Comparison of ENCODE assay signal across 27 cellular contexts in the genomic region with DNA sequence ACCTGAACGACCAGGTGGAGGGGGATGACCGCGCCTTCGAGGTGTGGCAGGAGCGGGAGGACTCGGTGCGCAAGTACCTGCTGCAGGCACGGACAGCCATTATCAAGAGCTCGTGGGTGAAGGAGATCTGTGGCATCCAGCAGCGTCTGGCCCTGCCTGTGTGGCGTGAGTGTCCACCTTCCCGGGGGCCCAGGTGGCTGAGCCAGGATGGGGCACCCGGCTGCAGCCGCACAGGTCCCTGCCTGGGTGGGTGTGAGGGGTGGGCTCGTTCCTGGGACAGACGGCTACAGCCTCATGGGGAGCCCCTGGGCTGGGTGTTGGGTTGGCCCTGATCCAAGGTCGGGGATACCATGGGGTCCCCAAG.
DNase-seq lines count a peak whose midpoint lies in the region; ATAC-seq and TF ChIP-seq lines count a peak whose summit lies in the region.
"Had no signal": no experiment of that assay in that cellular context is flagged by ENCODE, and none has a peak within 500 bp of the region (broad histone marks: within the 10 kb centered on the region; RNA-seq: fewer than 3 reads in every experiment).

No MANE protein-coding gene starts in this region.

- no peak for ATAC-seq in natural killer cell treated with Interleukin-12 subunit alpha and Interleukin-12 subunit beta and Interleukin-15 and Interleukin-18, amount 100 ng/mL, for 72 hours
- ATAC-seq in natural killer cell (no peak), left cardiac atrium (no peak), HG02798 (IDR thresholded peaks at IDR 0.05; ENCODE audit: poor library complexity, unreplicated experiment) (no peak)
- ATAC-seq: gastroesophageal sphincter; stimulated activated memory B cell treated with anti-CD40 and anti-IgM and Interleukin-4, amounts not matched to agents 10 μg/mL and 1 μg/mL and 100 μg/mL, for 72 hours had no signal

- TF ChIP-seq POLR2A in uterus (IDR thresholded peaks at IDR 0.05), result no peak

- H3K27me3 Mint-ChIP-seq in natural killer cell treated with Interleukin-12 subunit alpha and Interleukin-12 subunit beta and Interleukin-15 and Interleukin-18, amount 100 ng/mL, for 72 hours, result no peaks in the 10 kb centered on the region
- no peaks in the 10 kb centered on the region for H3K27me3 Mint-ChIP-seq in natural killer cell (ENCODE audit: low read depth in 2 of 2)
- H3K27me3 Mint-ChIP-seq: activated CD4-positive, alpha-beta T cell treated with anti-CD3 and anti-CD28 coated beads for 36 hours; memory B cell; stimulated activated memory B cell treated with anti-CD40 and anti-IgM and Interleukin-4, amounts not matched to agents 10 μg/mL and 1 μg/mL and 100 μg/mL, for 72 hours had no signal

- no peaks in the 10 kb centered on the region for H3K36me3 ChIP-seq in osteoblast (ENCODE audit: insufficient read depth, low read length)
- no peaks in the 10 kb centered on the region for H3K36me3 ChIP-seq in uterus
- H3K36me3 ChIP-seq: prostate gland had no signal

- no peaks in the 10 kb centered on the region for H4K20me1 ChIP-seq in osteoblast (ENCODE audit: insufficient read depth, low read length)

- H3K4me3 ChIP-seq in osteoblast (ENCODE audit: insufficient read depth, low read length), result no peak overlapping the region
- no peak overlapping the region for H3K4me3 ChIP-seq in uterus
- H3K4me3 ChIP-seq: BLaER1 treated with 17β-estradiol and CSF1 and Interleukin-3, amounts not matched to agents 10 nM and 100 nM; gastroesophageal sphincter; hepatocyte; prostate gland; upper lobe of left lung had no signal

- no peaks in the 10 kb centered on the region for H3K4me1 Mint-ChIP-seq in natural killer cell treated with Interleukin-12 subunit alpha and Interleukin-12 subunit beta and Interleukin-15 and Interleukin-18, amount 100 ng/mL, for 72 hours (ENCODE audit: low read depth in 2 of 2)
- H3K4me1 Mint-ChIP-seq in natural killer cell, result no peaks in the 10 kb centered on the region
- H3K4me1 Mint-ChIP-seq: activated CD4-positive, alpha-beta T cell treated with anti-CD3 and anti-CD28 coated beads for 36 hours; brain; memory B cell; stimulated activated memory B cell treated with anti-CD40 and anti-IgM and Interleukin-4, amounts not matched to agents 10 μg/mL and 1 μg/mL and 100 μg/mL, for 72 hours had no signal

- no peaks in the 10 kb centered on the region for H3K36me3 Mint-ChIP-seq in natural killer cell treated with Interleukin-12 subunit alpha and Interleukin-12 subunit beta and Interleukin-15 and Interleukin-18, amount 100 ng/mL, for 72 hours
- H3K36me3 Mint-ChIP-seq in natural killer cell, result no peaks in the 10 kb centered on the region

- H3K27ac ChIP-seq in osteoblast (ENCODE audit: low read depth, low read length), result no peak overlapping the region
- H3K27ac ChIP-seq in uterus, result no peak overlapping the region
- H3K27ac ChIP-seq: BLaER1 treated with 17β-estradiol and CSF1 and Interleukin-3, amounts not matched to agents 10 nM and 100 nM; gastroesophageal sphincter; hepatocyte; KMS-11; prostate gland; upper lobe of left lung had no signal

- DNase-seq in natural killer cell treated with Interleukin-12 subunit alpha and Interleukin-12 subunit beta and Interleukin-15 and Interleukin-18, amount 100 ng/mL, for 72 hours (ENCODE audit: low spot score), result peak; percentile 39
- DNase-seq in natural killer cell, result no peak
- peak; percentile 18 for DNase-seq in left cardiac atrium
- peak; percentile 65 for DNase-seq in osteoblast (ENCODE audit: insufficient read length, low spot score, missing footprints)
- DNase-seq in uterus, result peak; percentile 11
- no peak for DNase-seq in activated CD4-positive, CD25-positive, alpha-beta regulatory T cell treated with anti-CD3 and anti-CD28 coated beads, Interleukin-2, amount 50 U/mL, for 72 hours
- DNase-seq in SW 1271 (lab: John Stamatoyannopoulos, UW), result no peak
- DNase-seq: activated gamma-delta T cell treated with Interleukin-2 at 50 U/mL for 16 hours, COR-L47, MM.1S, NCI-H1417, NCI-H2029 treated with DMSO at 0.1 percent for 48 hours, NCI-H2227 treated with DMSO at 0.1 percent for 48 hours, SHP77, substantia nigra had no signal

- H2AFZ ChIP-seq in osteoblast (ENCODE audit: low read length), result no peak overlapping the region
- H2AFZ ChIP-seq: hepatocyte had no signal

- no peak for TF ChIP-seq CTCF in natural killer cell (IDR thresholded peaks at IDR 0.05)
- no peak for TF ChIP-seq CTCF in osteoblast (IDR thresholded peaks at IDR 0.05; ENCODE audit: extremely low read depth, low read depth, low read length)
- TF ChIP-seq CTCF in uterus (IDR thresholded peaks at IDR 0.05), result no peak

- no peaks in the 10 kb centered on the region for H3K79me2 ChIP-seq in osteoblast (ENCODE audit: insufficient read depth, low read length)
- H3K79me2 ChIP-seq: hepatocyte had no signal

- intact Hi-C loops in natural killer cell (cut with micrococcal nuclease), result no loop called here
- intact Hi-C loops in left cardiac atrium (cut with DNase I), result no loop called here
- intact Hi-C loops in uterus (cut with DNase I; ENCODE audit: low total_unique reads), result no loop called here

- H3K9me3 ChIP-seq in osteoblast (ENCODE audit: low read depth, low read length), result peaks cover 4% of the 10 kb centered on the region
- H3K9me3 ChIP-seq in uterus, result no peaks in the 10 kb centered on the region
- H3K9me3 ChIP-seq: prostate gland, upper lobe of left lung had no signal

- no peak overlapping the region for H3K27ac Mint-ChIP-seq in natural killer cell treated with Interleukin-12 subunit alpha and Interleukin-12 subunit beta and Interleukin-15 and Interleukin-18, amount 100 ng/mL, for 72 hours
- H3K27ac Mint-ChIP-seq in natural killer cell, result no peak overlapping the region
- H3K27ac Mint-ChIP-seq: activated CD4-positive, alpha-beta T cell treated with anti-CD3 and anti-CD28 coated beads for 36 hours; brain; memory B cell; stimulated activated memory B cell treated with anti-CD40 and anti-IgM and Interleukin-4, amounts not matched to agents 10 μg/mL and 1 μg/mL and 100 μg/mL, for 72 hours; T-helper 2 cell treated with Interferon-gamma antibody and Interleukin-4, amounts not matched to agents 5 μg/mL and 100 μg/mL, for 36 hours had no signal

- no peak overlapping the region for H3K4me3 Mint-ChIP-seq in natural killer cell treated with Interleukin-12 subunit alpha and Interleukin-12 subunit beta and Interleukin-15 and Interleukin-18, amount 100 ng/mL, for 72 hours
- no peak overlapping the region for H3K4me3 Mint-ChIP-seq in natural killer cell
- H3K4me3 Mint-ChIP-seq: activated CD4-positive, alpha-beta T cell treated with anti-CD3 and anti-CD28 coated beads for 36 hours; brain; memory B cell; stimulated activated memory B cell treated with anti-CD40 and anti-IgM and Interleukin-4, amounts not matched to agents 10 μg/mL and 1 μg/mL and 100 μg/mL, for 72 hours; T-helper 2 cell treated with Interferon-gamma antibody and Interleukin-4, amounts not matched to agents 5 μg/mL and 100 μg/mL, for 36 hours had no signal

- H3K27me3 ChIP-seq in osteoblast (ENCODE audit: insufficient read depth, low read length) (no peaks in the 10 kb centered on the region), uterus (no peaks in the 10 kb centered on the region)
- H3K27me3 ChIP-seq: BLaER1 treated with 17β-estradiol and CSF1 and Interleukin-3, amounts not matched to agents 10 nM and 100 nM; gastroesophageal sphincter; hepatocyte; upper lobe of left lung had no signal

- H3K9me3 Mint-ChIP-seq in natural killer cell treated with Interleukin-12 subunit alpha and Interleukin-12 subunit beta and Interleukin-15 and Interleukin-18, amount 100 ng/mL, for 72 hours, result no peaks in the 10 kb centered on the region
- no peaks in the 10 kb centered on the region for H3K9me3 Mint-ChIP-seq in natural killer cell
- H3K9me3 Mint-ChIP-seq: brain had no signal

- no peaks in the 10 kb centered on the region for H3K4me1 ChIP-seq in osteoblast (ENCODE audit: insufficient read depth, low read length)
- no peaks in the 10 kb centered on the region for H3K4me1 ChIP-seq in uterus
- H3K4me1 ChIP-seq: gastroesophageal sphincter, prostate gland, upper lobe of left lung had no signal

- no peak overlapping the region for H3K4me2 ChIP-seq in osteoblast (ENCODE audit: insufficient read depth, low read length)
- H3K4me2 ChIP-seq: BLaER1 treated with 17β-estradiol and CSF1 and Interleukin-3, amounts not matched to agents 10 nM and 100 nM; hepatocyte; KMS-11 had no signal

Comparison
In these comparisons a context has a peak if more than half of its experiments do, and no peak if none do; other contexts are left out.
1. DNase-seq: peak in natural killer cell treated with Interleukin-12 subunit alpha and Interleukin-12 subunit beta and Interleukin-15 and Interleukin-18, amount 100 ng/mL, for 72 hours (single experiment), left cardiac atrium (single experiment), osteoblast (single experiment) and uterus (2 of 2); none in natural killer cell (single experiment), activated CD4-positive, CD25-positive, alpha-beta regulatory T cell treated with anti-CD3 and anti-CD28 coated beads, Interleukin-2, amount 50 U/mL, for 72 hours (single experiment) and SW 1271 (0 of 2).